11 cellular contexts compared by ENCODE assay signal in the genomic region with DNA sequence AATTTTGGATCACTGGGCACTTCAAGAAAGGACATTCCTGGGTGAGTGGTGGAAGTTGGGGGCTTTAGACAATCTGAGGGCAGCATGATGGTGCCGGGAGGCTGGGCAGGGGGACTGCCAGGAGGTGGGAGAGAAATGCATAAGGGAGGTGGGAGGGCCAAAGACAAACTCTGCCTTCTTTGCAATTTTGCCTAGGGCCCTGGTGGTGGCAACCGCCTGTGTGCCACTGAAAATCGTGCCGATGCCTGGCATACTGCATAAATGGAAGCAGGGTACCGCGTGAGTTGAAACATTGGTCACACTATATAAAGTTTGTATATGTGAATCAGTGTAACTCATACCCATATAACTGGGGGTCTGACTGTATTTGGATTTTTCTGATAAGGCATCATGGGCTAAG. TPM values are rescaled to one million over a fixed set of nuclear protein-coding genes. Genes with fewer than 3 reads are reported as not detected.
DNase-seq lines count a peak whose midpoint lies in the region; ATAC-seq and TF ChIP-seq lines count a peak whose summit lies in the region.
"Had no signal": no experiment of that assay in that cellular context is flagged by ENCODE, and none has a peak within 500 bp of the region (broad histone marks: within the 10 kb centered on the region; RNA-seq: fewer than 3 reads in every experiment).

No MANE protein-coding gene starts in this region.

- no peak for ATAC-seq in stimulated activated effector memory CD8-positive, alpha-beta T cell treated with anti-CD3 and anti-CD28 coated beads, Interleukin-12 subunit alpha, Interleukin-12 subunit beta, amount 100 ng/mL, for 72 hours
- no peak for ATAC-seq in HG02884 (IDR thresholded peaks at IDR 0.05; ENCODE audit: unreplicated experiment)

- H3K9me3 Mint-ChIP-seq in activated CD4-positive, alpha-beta T cell treated with anti-CD3 and anti-CD28 coated beads, Interleukin-2, amount 10 ng/mL, durations not matched to agents 7 days and 5 days, result no peaks in the 10 kb centered on the region
- no peaks in the 10 kb centered on the region for H3K9me3 Mint-ChIP-seq in endothelial cell (ENCODE audit: unreplicated experiment)
- no peaks in the 10 kb centered on the region for H3K9me3 Mint-ChIP-seq in stimulated activated effector memory CD8-positive, alpha-beta T cell treated with anti-CD3 and anti-CD28 coated beads, Interleukin-12 subunit alpha, Interleukin-12 subunit beta, amount 100 ng/mL, for 72 hours

- peaks cover 44% of the 10 kb centered on the region for H3K36me3 Mint-ChIP-seq in activated CD4-positive, alpha-beta T cell treated with anti-CD3 and anti-CD28 coated beads, Interleukin-2, amount 10 ng/mL, durations not matched to agents 7 days and 5 days (ENCODE audit: low read depth)
- H3K36me3 Mint-ChIP-seq in endothelial cell (ENCODE audit: low read depth, unreplicated experiment), result peaks cover 3% of the 10 kb centered on the region
- H3K36me3 Mint-ChIP-seq in stimulated activated effector memory CD8-positive, alpha-beta T cell treated with anti-CD3 and anti-CD28 coated beads, Interleukin-12 subunit alpha, Interleukin-12 subunit beta, amount 100 ng/mL, for 72 hours, result peaks cover 97% of the 10 kb centered on the region

- DNase-seq in activated CD4-positive, alpha-beta T cell treated with anti-CD3 and anti-CD28 coated beads, Interleukin-2, amount 10 ng/mL, durations not matched to agents 7 days and 5 days, result no peak
- DNase-seq in activated CD4-positive, alpha-beta T cell treated with anti-CD3 and anti-CD28 coated beads for 1 hour, result no peak
- DNase-seq in endothelial cell (ENCODE audit: low spot score), result no peak
- no peak for DNase-seq in stimulated activated effector memory CD8-positive, alpha-beta T cell treated with anti-CD3 and anti-CD28 coated beads, Interleukin-12 subunit alpha, Interleukin-12 subunit beta, amount 100 ng/mL, for 72 hours (ENCODE audit: low spot score in 2 of 2)
- no peak for DNase-seq in kidney glomerular epithelial cell (lab: John Stamatoyannopoulos, UW)
- DNase-seq in kidney tubule cell (ENCODE audit: low spot score), result no peak
- DNase-seq: effector memory CD4-positive, alpha-beta T cell; GF-D8; NCI-H1417 treated with DMSO at 0.1 percent for 48 hours had no signal

- H3F3A ChIP-seq in SU-DHL-6 (ENCODE audit: insufficient read depth), result peaks cover 7% of the 10 kb centered on the region

- H3K4me1 Mint-ChIP-seq in activated CD4-positive, alpha-beta T cell treated with anti-CD3 and anti-CD28 coated beads, Interleukin-2, amount 10 ng/mL, durations not matched to agents 7 days and 5 days, result peaks cover 57% of the 10 kb centered on the region
- H3K4me1 Mint-ChIP-seq in endothelial cell (ENCODE audit: unreplicated experiment), result peaks cover 27% of the 10 kb centered on the region
- peaks cover 35% of the 10 kb centered on the region for H3K4me1 Mint-ChIP-seq in stimulated activated effector memory CD8-positive, alpha-beta T cell treated with anti-CD3 and anti-CD28 coated beads, Interleukin-12 subunit alpha, Interleukin-12 subunit beta, amount 100 ng/mL, for 72 hours

- H3K9ac ChIP-seq in SU-DHL-6 (ENCODE audit: low read length), result peak overlapping the region; percentile 94

- H3K4me2 ChIP-seq in SU-DHL-6 (ENCODE audit: low read depth, low read length, poor library complexity, severe bottlenecking), result peak overlapping the region; percentile 95

- POLR2A ChIA-PET in activated CD4-positive, alpha-beta T cell treated with anti-CD3 and anti-CD28 coated beads, Interleukin-2, amount 10 ng/mL, durations not matched to agents 7 days and 5 days (lab: Charles Lee), result no interaction called here

- TF ChIP-seq CTCF in SU-DHL-6 (IDR thresholded peaks at IDR 0.05; ENCODE audit: insufficient read depth, low read length, poor library complexity, severe bottlenecking), result no peak
- no peak for TF ChIP-seq CTCF in endothelial cell (IDR thresholded peaks at IDR 0.05; ENCODE audit: unreplicated experiment)

- H3K27me3 Mint-ChIP-seq in activated CD4-positive, alpha-beta T cell treated with anti-CD3 and anti-CD28 coated beads, Interleukin-2, amount 10 ng/mL, durations not matched to agents 7 days and 5 days, result no peaks in the 10 kb centered on the region
- peaks cover 5% of the 10 kb centered on the region for H3K27me3 Mint-ChIP-seq in endothelial cell (ENCODE audit: unreplicated experiment)

- CTCF ChIA-PET in activated CD4-positive, alpha-beta T cell treated with anti-CD3 and anti-CD28 coated beads, Interleukin-2, amount 10 ng/mL, durations not matched to agents 7 days and 5 days (lab: Charles Lee), result no interaction called here

- no peak overlapping the region for H3K27ac ChIP-seq in SU-DHL-6 (ENCODE audit: low read depth, low read length)

- H3K9me3 ChIP-seq in SU-DHL-6 (ENCODE audit: insufficient read depth, low read length), result no peaks in the 10 kb centered on the region

- H3K4me3 Mint-ChIP-seq in activated CD4-positive, alpha-beta T cell treated with anti-CD3 and anti-CD28 coated beads, Interleukin-2, amount 10 ng/mL, durations not matched to agents 7 days and 5 days, result no peak overlapping the region
- peak overlapping the region; percentile 12 for H3K4me3 Mint-ChIP-seq in endothelial cell (ENCODE audit: unreplicated experiment)
- H3K4me3 Mint-ChIP-seq in stimulated activated effector memory CD8-positive, alpha-beta T cell treated with anti-CD3 and anti-CD28 coated beads, Interleukin-12 subunit alpha, Interleukin-12 subunit beta, amount 100 ng/mL, for 72 hours, result peak overlapping the region; percentile 91

- peaks cover 35% of the 10 kb centered on the region for H3K36me3 ChIP-seq in SU-DHL-6 (ENCODE audit: low read length)

- H3K4me3 ChIP-seq in SU-DHL-6 (ENCODE audit: insufficient read depth, low read length, poor library complexity, severe bottlenecking), result no peak overlapping the region

- H3K79me2 ChIP-seq in SU-DHL-6 (ENCODE audit: insufficient read depth, low read length), result peaks cover 89% of the 10 kb centered on the region

- peak overlapping the region; percentile 55 for H3K27ac Mint-ChIP-seq in activated CD4-positive, alpha-beta T cell treated with anti-CD3 and anti-CD28 coated beads, Interleukin-2, amount 10 ng/mL, durations not matched to agents 7 days and 5 days
- H3K27ac Mint-ChIP-seq in endothelial cell (ENCODE audit: unreplicated experiment), result peak overlapping the region; percentile 74
- no peak overlapping the region for H3K27ac Mint-ChIP-seq in stimulated activated effector memory CD8-positive, alpha-beta T cell treated with anti-CD3 and anti-CD28 coated beads, Interleukin-12 subunit alpha, Interleukin-12 subunit beta, amount 100 ng/mL, for 72 hours

- no peaks in the 10 kb centered on the region for H3K9me2 ChIP-seq in SU-DHL-6 (replicated peaks; ENCODE audit: insufficient read depth, low read length)

- no peak overlapping the region for H2AFZ ChIP-seq in SU-DHL-6 (ENCODE audit: low read depth, low read length, severe bottlenecking)

- no peaks in the 10 kb centered on the region for H3K27me3 ChIP-seq in SU-DHL-6 (ENCODE audit: low read length)

- H4K20me1 ChIP-seq in SU-DHL-6 (ENCODE audit: low read depth, low read length), result peaks cover 41% of the 10 kb centered on the region

RNA-seq across cellular contexts. Expression of gene LUC7L2, which starts 3.3 kb away (rescaled TPM):
- total RNA-seq in activated CD4-positive, alpha-beta T cell treated with anti-CD3 and anti-CD28 coated beads, Interleukin-2, amount 10 ng/mL, durations not matched to agents 7 days and 5 days, result 100 to 1,000 TPM; 121 to 130 TPM
- total RNA-seq in endothelial cell (ENCODE audit: unreplicated experiment), result 83.5 TPM

RNA-seq across cellular contexts. Expression of gene FMC1, which starts 21.8 kb away (rescaled TPM):
- 1 to 10 TPM; 4.0 to 7.8 TPM for total RNA-seq in activated CD4-positive, alpha-beta T cell treated with anti-CD3 and anti-CD28 coated beads, Interleukin-2, amount 10 ng/mL, durations not matched to agents 7 days and 5 days
- total RNA-seq in endothelial cell (ENCODE audit: unreplicated experiment), result 9.0 TPM
